In the genomic region with DNA sequence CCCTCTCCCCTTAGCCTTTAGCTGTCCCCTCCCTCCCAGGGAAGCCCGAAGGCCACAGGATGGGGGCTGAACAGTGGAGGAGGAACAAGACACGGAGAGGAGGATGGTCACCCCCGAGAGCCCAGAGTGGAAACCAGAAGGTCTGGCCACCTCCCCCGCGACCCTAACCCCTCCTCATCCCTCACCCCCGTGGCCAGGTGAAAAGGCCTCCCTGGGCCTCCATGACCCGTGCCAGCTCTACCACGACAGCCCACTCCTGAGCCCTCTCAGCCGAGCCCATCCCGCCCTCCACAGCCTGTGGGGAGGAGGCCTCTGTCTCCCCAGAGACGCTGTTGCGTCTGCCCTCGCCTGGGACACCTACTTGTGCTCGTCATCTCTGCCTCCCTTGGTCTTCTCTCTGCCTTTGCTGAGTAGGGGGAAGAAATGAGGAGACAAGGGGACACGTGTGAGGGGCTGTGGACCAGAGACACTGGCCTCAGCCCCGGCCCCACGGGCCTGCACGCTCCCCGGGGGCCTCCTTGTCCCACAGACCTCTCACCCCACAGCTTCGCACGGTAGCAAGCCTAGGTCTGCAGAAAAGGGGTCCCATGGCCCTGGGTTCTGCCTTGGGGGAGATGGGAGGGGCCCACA, we compare ENCODE assay signal across 11 cellular contexts. TPM values are rescaled to one million over a fixed set of nuclear protein-coding genes. Genes with fewer than 3 reads are reported as not detected.
"Had no signal": no experiment of that assay in that cellular context is flagged by ENCODE, and none has a peak within 500 bp of the region (broad histone marks: within the 10 kb centered on the region; RNA-seq: fewer than 3 reads in every experiment).

No MANE protein-coding gene starts in this region.

- H3K9me3 ChIP-seq: HAP-1 had no signal

- H3K4me3 Mint-ChIP-seq: GM23338, HFFc6 had no signal

- H3K9me3 Mint-ChIP-seq: GM23338, HFFc6 had no signal

- H2AFZ ChIP-seq: GM23338 had no signal

- H3K27ac Mint-ChIP-seq: GM23338, HFFc6 had no signal

- H3K4me1 ChIP-seq: HAP-1 had no signal

- H3K36me3 ChIP-seq: HAP-1 had no signal

- DNase-seq: HFFc6, IMR-90, KG1 had no signal

- FAIRE-seq: H1, H54, HTR-8/SVneo, K562 had no signal

- H3K4me2 ChIP-seq: GM23338 had no signal

- ATAC-seq: GM23338, HCT116, K562 had no signal

- H3K4me3 ChIP-seq: GM23338, HAP-1, K562 had no signal

RNA-seq across cellular contexts. Expression of gene OTOF, which starts 32.5 kb away (rescaled TPM):
- total RNA-seq: H1, HT-29, IMR-90 had no signal
